In genomic region chr20:44861547-44862006, GRCh38 we compare ENCODE assay signal across 11 cellular contexts. TPM values are rescaled to one million over a fixed set of nuclear protein-coding genes. Genes with fewer than 3 reads are reported as not detected.
DNase-seq lines count a peak whose midpoint lies in the region; ATAC-seq and TF ChIP-seq lines count a peak whose summit lies in the region.
"Had no signal": no experiment of that assay in that cellular context is flagged by ENCODE, and none has a peak within 500 bp of the region (broad histone marks: within the 10 kb centered on the region; RNA-seq: fewer than 3 reads in every experiment).

No MANE protein-coding gene starts in this region.

- ATAC-seq in heart left ventricle: peak; percentile 42 to 91 (median 70)

- intact Hi-C loops in heart left ventricle (cut with DNase I): loop anchor here in 5 of 10 donors (2.0 to 10.0 kb wide), 4 partner anchors 115 to 477 kb away; no protein-coding TSS in a partner anchor

- H3K4me1 ChIP-seq in adipocyte (ENCODE audit: control insufficient read depth, insufficient read depth, low read length) (peaks cover 31% of the 10 kb centered on the region), heart left ventricle (peaks cover 0 to 27% (median 6%) of the 10 kb centered on the region in 12 donors), skeletal muscle satellite cell (ENCODE audit: control insufficient read depth, insufficient read depth, low read length) (peaks cover 12% of the 10 kb centered on the region)

- DNase-seq in H4 (ENCODE audit: low spot score) (peak; percentile 14), adipocyte (ENCODE audit: low read depth) (peak; percentile 32), heart left ventricle (peak in 2 of 5 donors; percentile 32 to 48), OCI-M2 (lab: John Stamatoyannopoulos, UW; ENCODE audit: unreplicated experiment) (no peak), ACHN (no peak), HEK293T (ENCODE audit: extremely low spot score) (no peak), NCI-H510A treated with DMSO at 0.1 percent for 48 hours (lab: John Stamatoyannopoulos, UW) (no peak)
- DNase-seq: activated naive CD4-positive, alpha-beta T cell treated with anti-CD3 and anti-CD28 coated beads for 36 hours; DMS79 had no signal

- WGBS in heart left ventricle, 4 donors: 14 to 27% (median 19%) methylated on average over 5 of the region's 5 CpGs

- peak overlapping the region; percentile 32 for H3K4me3 ChIP-seq in adipocyte (ENCODE audit: low read length)
- H3K4me3 ChIP-seq in heart left ventricle: no peak overlapping the region
- H3K4me3 ChIP-seq in skeletal muscle satellite cell (ENCODE audit: low read length): no peak overlapping the region

- H3K36me3 ChIP-seq in adipocyte (ENCODE audit: control insufficient read depth, insufficient read depth, low read length, severe bottlenecking) (no peaks in the 10 kb centered on the region), heart left ventricle (no peaks in the 10 kb centered on the region), skeletal muscle satellite cell (ENCODE audit: insufficient read depth, low read length) (no peaks in the 10 kb centered on the region)

- in situ Hi-C loops in ACHN (cut with HindIII; ENCODE audit: low pct_ligation_motif_present, low pct_unique_long_range_greater_than_20kb, low sequenced_read_pairs): no loop called here

- TF ChIP-seq CTCF in heart left ventricle (IDR thresholded peaks at IDR 0.05): no peak

- peak overlapping the region; percentile 17 for H3K4me2 ChIP-seq in skeletal muscle satellite cell (ENCODE audit: low read length)

- no peak overlapping the region for H3K9ac ChIP-seq in adipocyte (ENCODE audit: low read length)
- H3K9ac ChIP-seq in skeletal muscle satellite cell (ENCODE audit: low read depth, low read length): no peak overlapping the region

- H3K27me3 ChIP-seq in adipocyte (replicated peaks; ENCODE audit: control insufficient read depth, insufficient read depth, low read length): no peaks in the 10 kb centered on the region
- no peaks in the 10 kb centered on the region for H3K27me3 ChIP-seq in heart left ventricle
- peaks cover 22% of the 10 kb centered on the region for H3K27me3 ChIP-seq in skeletal muscle satellite cell (ENCODE audit: control insufficient read depth, insufficient read depth, low read length)

- POLR2A ChIA-PET in HEK293T (lab: Yijun Ruan, JAX): no interaction called here

- H3K27ac ChIP-seq in heart left ventricle: no peak overlapping the region

- TF ChIP-seq POLR2A in heart left ventricle (IDR thresholded peaks at IDR 0.05): no peak

- H3K9me3 ChIP-seq in adipocyte (ENCODE audit: control insufficient read depth, low read length): no peaks in the 10 kb centered on the region
- H3K9me3 ChIP-seq in heart left ventricle: no peaks in the 10 kb centered on the region
- H3K9me3 ChIP-seq in skeletal muscle satellite cell (replicated peaks; ENCODE audit: low read length): no peaks in the 10 kb centered on the region

- CTCF ChIA-PET in HEK293T (lab: Yijun Ruan, JAX): interaction anchor here (0.6 kb wide), 1 partner anchor 11 kb away, joined by 7 read pairs; no protein-coding TSS in a partner anchor

TF ChIP-seq in HEK293T, 16 proteins besides CTCF, POLR2A, EP300 and RAD21:
- TF ChIP-seq HDGF (IDR thresholded peaks at IDR 0.05; ENCODE audit: borderline replicate concordance): no peak
- no peak for TF ChIP-seq SP1 (IDR thresholded peaks at IDR 0.05)
- no peak for TF ChIP-seq ARNT (IDR thresholded peaks at IDR 0.05)
- no peak for TF ChIP-seq ZNF384 (IDR thresholded peaks at IDR 0.05)
- no peak for TF ChIP-seq LEF1 (IDR thresholded peaks at IDR 0.05; ENCODE audit: borderline replicate concordance)
- TF ChIP-seq BHLHE40 (IDR thresholded peaks at IDR 0.05; ENCODE audit: borderline replicate concordance): no peak
- TF ChIP-seq CTBP1 (IDR thresholded peaks at IDR 0.05; ENCODE audit: borderline replicate concordance): no peak
- no peak for TF ChIP-seq FOXK2 (IDR thresholded peaks at IDR 0.05)
- TF ChIP-seq PKNOX1 (IDR thresholded peaks at IDR 0.05): no peak
- no peak for TF ChIP-seq SUZ12 (IDR thresholded peaks at IDR 0.05)
- no peak for TF ChIP-seq FOXM1 (IDR thresholded peaks at IDR 0.05; ENCODE audit: borderline replicate concordance)
- TF ChIP-seq L3MBTL2 (conservative IDR thresholded peaks at IDR 0.05): no peak
- TF ChIP-seq ELF4 (IDR thresholded peaks at IDR 0.05): no peak
- no peak for TF ChIP-seq FOXA1 (IDR thresholded peaks at IDR 0.05)

RNA-seq across cellular contexts. Expression of gene YWHAB, which starts 23.9 kb away (rescaled TPM):
- 51.6 and 73.7 TPM in 2 replicates for total RNA-seq in H4 (2014; rRNA removed; shearing (Covaris generic))
- 100 to 1,000 TPM in 6 of 9 donors, 10 to 100 TPM in 3; 70.8 to 160 (median 120) TPM for total RNA-seq in heart left ventricle
- 100 to 1,000 TPM in 1 of 2 donors, 10 to 100 TPM in 1; 32.2 to 154 TPM for polyA plus RNA-seq in heart left ventricle
- 112 and 115 TPM in 2 replicates for total RNA-seq in skeletal muscle satellite cell (2012; rRNA removed)

RNA-seq across cellular contexts. Expression of gene PABPC1L, which starts 48.3 kb away (rescaled TPM):
- total RNA-seq in H4 (2014; rRNA removed; shearing (Covaris generic)): 1.4 and 3.5 TPM in 2 replicates
- total RNA-seq in heart left ventricle: 1 to 10 TPM in 8 of 9 donors, under 1 TPM in 1; 0.58 to 5.9 (median 2.3) TPM
- 1 to 10 TPM; 2.8 to 3.1 TPM for polyA plus RNA-seq in heart left ventricle
- total RNA-seq in skeletal muscle satellite cell (2012; rRNA removed): 17.0 and 17.7 TPM in 2 replicates

RNA-seq across cellular contexts. Expression of gene RIMS4, which starts 51.2 kb away (rescaled TPM):
- total RNA-seq in H4 (2014; rRNA removed; shearing (Covaris generic)): 3.2 and 4.1 TPM in 2 replicates
- under 1 TPM in 4 of 9 donors, not detected in 5; 0.10 to 0.59 (median 0.29) TPM for total RNA-seq in heart left ventricle
- polyA plus RNA-seq in heart left ventricle: under 1 TPM; 0.04 to 0.06 TPM
- total RNA-seq in skeletal muscle satellite cell (2012; rRNA removed): not detected in 2 replicates
- total RNA-seq: epithelial cell of proximal tubule had no signal

Comparison
In these comparisons a context has a peak if more than half of its experiments do, and no peak if none do; other contexts are left out.
1. DNase-seq: peak in H4 (single experiment) and adipocyte (single experiment); none in OCI-M2 (single experiment), ACHN (single experiment), HEK293T (single experiment) and NCI-H510A treated with DMSO at 0.1 percent for 48 hours (single experiment).